Comparison of ENCODE assay signal across 1 cellular context in the genomic region with DNA sequence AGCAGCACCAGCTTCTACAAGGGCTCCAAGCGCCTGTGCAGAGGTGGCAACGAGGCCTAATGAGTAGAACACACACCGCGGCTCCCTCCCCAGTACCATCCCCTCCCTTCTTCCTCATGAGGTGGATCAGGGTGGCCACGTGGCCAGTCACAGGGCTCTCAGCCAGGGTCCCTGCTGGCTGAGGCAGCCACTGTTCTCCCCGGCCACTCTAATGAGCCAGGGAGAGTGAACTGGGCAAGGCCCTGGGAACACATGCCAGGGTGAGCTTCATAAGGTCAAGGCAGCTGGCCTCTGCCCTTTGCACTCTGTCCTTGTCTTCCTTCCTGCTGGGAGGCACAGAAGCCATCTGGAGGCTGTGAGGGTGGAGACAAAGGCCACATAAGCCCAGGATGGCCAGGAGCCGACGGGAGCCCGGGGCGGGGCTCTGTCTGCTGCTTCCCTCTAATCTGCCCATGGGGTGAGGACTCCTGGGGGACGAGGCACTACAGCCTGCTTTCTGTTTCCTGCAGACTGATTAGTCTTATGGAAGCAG. TPM values are rescaled to one million over a fixed set of nuclear protein-coding genes. Genes with fewer than 3 reads are reported as not detected.
"Had no signal": no experiment of that assay in that cellular context is flagged by ENCODE, and none has a peak within 500 bp of the region (broad histone marks: within the 10 kb centered on the region; RNA-seq: fewer than 3 reads in every experiment).

No MANE protein-coding gene starts in this region.

RNA-seq across cellular contexts. Expression of gene TMEM191C, which starts 22.0 kb away (rescaled TPM):
- total RNA-seq: M059J had no signal
